ENCODE assay signal across 23 cellular contexts in genomic region chr1:119132179-119132578, GRCh38. TPM values are rescaled to one million over a fixed set of nuclear protein-coding genes. Genes with fewer than 3 reads are reported as not detected.
DNase-seq lines count a peak whose midpoint lies in the region; ATAC-seq and TF ChIP-seq lines count a peak whose summit lies in the region.
"Had no signal": no experiment of that assay in that cellular context is flagged by ENCODE, and none has a peak within 500 bp of the region (broad histone marks: within the 10 kb centered on the region; RNA-seq: fewer than 3 reads in every experiment).

No MANE protein-coding gene starts in this region.

- no peaks in the 10 kb centered on the region for H3K36me3 ChIP-seq in smooth muscle cell (ENCODE audit: low read depth)
- H3K36me3 ChIP-seq: gastrocnemius medialis, SJCRH30 had no signal

- H3K4me1 Mint-ChIP-seq in central memory CD8-positive, alpha-beta T cell, result peaks cover 9% of the 10 kb centered on the region
- peaks cover 5 to 6% (median 6%) of the 10 kb centered on the region in 3 donors for H3K4me1 Mint-ChIP-seq in naive B cell
- H3K4me1 Mint-ChIP-seq: stimulated activated naive CD8-positive, alpha-beta T cell treated with anti-CD3 and anti-CD28 coated beads, Interleukin-15, amount 100 ng/mL, for 72 hours had no signal

- DNase-seq in EL (peak; percentile 8), M059J (ENCODE audit: low read depth) (peak; percentile 43), naive B cell (no peak), HT-29 (ENCODE audit: low spot score) (no peak), smooth muscle cell (lab: John Stamatoyannopoulos, UW; ENCODE audit: unreplicated experiment) (no peak), left lobe of liver (ENCODE audit: low spot score) (no peak)
- no peak for DNase-seq in central memory CD8-positive, alpha-beta T cell (ENCODE audit: low spot score in 2 of 2)
- DNase-seq: activated CD4-positive, alpha-beta T cell treated with anti-CD3 and anti-CD28 coated beads for 48 hours; CD8-positive, alpha-beta memory T cell; GOT3; kidney; NCI-H187; NCI-H345; occipital lobe; SJCRH30; stimulated activated naive CD8-positive, alpha-beta T cell treated with anti-CD3 and anti-CD28 coated beads, Interleukin-15, amount 100 ng/mL, for 72 hours; T-helper 1 cell; trophoblast cell had no signal

- no peak overlapping the region for H3K4me2 ChIP-seq in smooth muscle cell

- H3K27me3 ChIP-seq in smooth muscle cell (ENCODE audit: low read depth), result no peaks in the 10 kb centered on the region
- H3K27me3 ChIP-seq: gastrocnemius medialis, SJCRH30 had no signal

- H3F3A ChIP-seq in smooth muscle cell (ENCODE audit: low read depth), result no peaks in the 10 kb centered on the region

- H3K79me2 ChIP-seq in smooth muscle cell (ENCODE audit: low read depth), result no peaks in the 10 kb centered on the region

- H3K4me1 ChIP-seq in smooth muscle cell (ENCODE audit: low read depth), result no peaks in the 10 kb centered on the region
- H3K4me1 ChIP-seq: gastrocnemius medialis, SJCRH30 had no signal

- H3K27ac Mint-ChIP-seq in central memory CD8-positive, alpha-beta T cell (ENCODE audit: low read depth), result peak overlapping the region; percentile 7
- H3K27ac Mint-ChIP-seq in naive B cell, result no peak overlapping the region
- H3K27ac Mint-ChIP-seq: activated naive CD4-positive, alpha-beta T cell treated with anti-CD3 and anti-CD28 coated beads, Interleukin-2, amount 50 U/mL, for 24 hours; activated T-helper 1 cell treated with anti-CD3 and anti-CD28 coated beads, Interleukin-12 subunit alpha, Interleukin-12 subunit beta, Interleukin-2, Interleukin-4 antibody, amounts not matched to agents 30 ng/mL and 10 ng/mL and 1 ng/mL, durations not matched to agents 14 hours and 24 hours and 36 hours; CD8-positive, alpha-beta memory T cell; memory B cell; stimulated activated naive CD8-positive, alpha-beta T cell treated with anti-CD3 and anti-CD28 coated beads, Interleukin-15, amount 100 ng/mL, for 72 hours had no signal

- no peak for ATAC-seq in central memory CD8-positive, alpha-beta T cell (replicated peaks; ENCODE audit: extremely low read depth, poor library complexity, severe bottlenecking)
- ATAC-seq in naive B cell (ENCODE audit: low read depth in 2 of 2) (peak; percentile 59 to 61), HG03457 (IDR thresholded peaks at IDR 0.05; ENCODE audit: unreplicated experiment) (no peak), left lobe of liver (no peak)
- ATAC-seq: stimulated activated naive CD8-positive, alpha-beta T cell treated with anti-CD3 and anti-CD28 coated beads, Interleukin-15, amount 100 ng/mL, for 72 hours had no signal

- H3K4me3 ChIP-seq in smooth muscle cell, result no peak overlapping the region
- H3K4me3 ChIP-seq: gastrocnemius medialis, SJCRH30 had no signal

- no peak overlapping the region for H3K27ac ChIP-seq in smooth muscle cell (ENCODE audit: low read depth)
- H3K27ac ChIP-seq: gastrocnemius medialis, SJCRH30 had no signal

- no peaks in the 10 kb centered on the region for H3K9me3 Mint-ChIP-seq in central memory CD8-positive, alpha-beta T cell
- H3K9me3 Mint-ChIP-seq in naive B cell, result peaks cover 0 to 6% (median 0%) of the 10 kb centered on the region in 7 donors
- H3K9me3 Mint-ChIP-seq: activated naive CD4-positive, alpha-beta T cell treated with anti-CD3 and anti-CD28 coated beads, Interleukin-2, amount 50 U/mL, for 24 hours; activated T-helper 1 cell treated with anti-CD3 and anti-CD28 coated beads, Interleukin-12 subunit alpha, Interleukin-12 subunit beta, Interleukin-2, Interleukin-4 antibody, amounts not matched to agents 30 ng/mL and 10 ng/mL and 1 ng/mL, durations not matched to agents 14 hours and 24 hours and 36 hours; CD8-positive, alpha-beta memory T cell had no signal

- no peak overlapping the region for H3K4me3 Mint-ChIP-seq in central memory CD8-positive, alpha-beta T cell
- no peak overlapping the region for H3K4me3 Mint-ChIP-seq in naive B cell
- H3K4me3 Mint-ChIP-seq: activated naive CD4-positive, alpha-beta T cell treated with anti-CD3 and anti-CD28 coated beads, Interleukin-2, amount 50 U/mL, for 24 hours; activated T-helper 1 cell treated with anti-CD3 and anti-CD28 coated beads, Interleukin-12 subunit alpha, Interleukin-12 subunit beta, Interleukin-2, Interleukin-4 antibody, amounts not matched to agents 30 ng/mL and 10 ng/mL and 1 ng/mL, durations not matched to agents 14 hours and 24 hours and 36 hours; CD8-positive, alpha-beta memory T cell; memory B cell; stimulated activated naive CD8-positive, alpha-beta T cell treated with anti-CD3 and anti-CD28 coated beads, Interleukin-15, amount 100 ng/mL, for 72 hours had no signal

- no peak overlapping the region for H2AFZ ChIP-seq in smooth muscle cell (ENCODE audit: low read depth)

- no peaks in the 10 kb centered on the region for H4K20me1 ChIP-seq in smooth muscle cell (ENCODE audit: low read depth)

- no peak overlapping the region for H3K9ac ChIP-seq in smooth muscle cell (ENCODE audit: low read depth)

- no peak for TF ChIP-seq CTCF in smooth muscle cell (IDR thresholded peaks at IDR 0.05; ENCODE audit: borderline replicate concordance, insufficient read depth, poor library complexity, severe bottlenecking)

- H3K36me3 Mint-ChIP-seq in central memory CD8-positive, alpha-beta T cell (ENCODE audit: insufficient read depth), result no peaks in the 10 kb centered on the region
- no peaks in the 10 kb centered on the region for H3K36me3 Mint-ChIP-seq in naive B cell

- H3K9me3 ChIP-seq in smooth muscle cell (replicated peaks; ENCODE audit: low read depth), result no peaks in the 10 kb centered on the region
- H3K9me3 ChIP-seq: gastrocnemius medialis, SJCRH30 had no signal

- 95% methylated on average over 3 of the region's 3 CpGs for WGBS in smooth muscle cell (ENCODE audit: low lambda C conversion rate)

- H3K27me3 Mint-ChIP-seq in central memory CD8-positive, alpha-beta T cell, result no peaks in the 10 kb centered on the region
- H3K27me3 Mint-ChIP-seq in naive B cell, result no peaks in the 10 kb centered on the region
- H3K27me3 Mint-ChIP-seq: activated naive CD4-positive, alpha-beta T cell treated with anti-CD3 and anti-CD28 coated beads, Interleukin-2, amount 50 U/mL, for 24 hours; CD8-positive, alpha-beta memory T cell; memory B cell; stimulated activated naive CD8-positive, alpha-beta T cell treated with anti-CD3 and anti-CD28 coated beads, Interleukin-15, amount 100 ng/mL, for 72 hours had no signal

RNA-seq across cellular contexts. Expression of gene WARS2, which starts 8.3 kb away (rescaled TPM):
- total RNA-seq in M059J (2014; rRNA removed; shearing (Covaris generic)), result 9.7 and 12.9 TPM in 2 replicates
- polyA plus RNA-seq in naive B cell (ENCODE audit: low read depth in 6 of 6) (10 to 100 TPM in 5 of 6 donors, 1 to 10 TPM in 1; 6.2 to 21.3 (median 19.1) TPM), smooth muscle cell (5.9 and 6.2 TPM in 2 replicates)
- total RNA-seq in HT-29 (2014; rRNA removed; shearing (Covaris generic)), result 13.1 and 16.4 TPM in 2 replicates
- total RNA-seq in smooth muscle cell (9.6 and 11.0 TPM in 2 replicates), left lobe of liver (4.7 TPM)

Comparison
In these comparisons a context has a peak if more than half of its experiments do, and no peak if none do; other contexts are left out.
1. DNase-seq: peak in EL (single experiment) and M059J (single experiment); none in central memory CD8-positive, alpha-beta T cell (0 of 2), naive B cell (single experiment), HT-29 (single experiment), smooth muscle cell (single experiment) and left lobe of liver (single experiment).
2. ATAC-seq: peak in naive B cell (2 of 2); none in central memory CD8-positive, alpha-beta T cell (single experiment), HG03457 (single experiment) and left lobe of liver (single experiment).